Comparison of ENCODE assay signal across 1 cellular context in genomic region chr2:156896294-156896693, GRCh38.
TF ChIP-seq lines count a peak whose summit lies in the region.

No MANE protein-coding gene starts in this region.

TF ChIP-seq in GM23338, 12 proteins besides CTCF, POLR2A, EP300 and RAD21 (continued from another document):
- TF ChIP-seq REST (IDR thresholded peaks at IDR 0.05; ENCODE audit: unreplicated experiment), result no peak
- TF ChIP-seq ZNF331 (CRISPR knock-in tag; IDR thresholded peaks at IDR 0.05; ENCODE audit: low read depth), result no peak
- no peak for TF ChIP-seq STAT1 (IDR thresholded peaks at IDR 0.05; ENCODE audit: unreplicated experiment)
- TF ChIP-seq ZNF114 (CRISPR knock-in tag; IDR thresholded peaks at IDR 0.05), result no peak
- no peak for TF ChIP-seq JUNB (IDR thresholded peaks at IDR 0.05; ENCODE audit: unreplicated experiment)
- no peak for TF ChIP-seq CREB1 (CRISPR knock-in tag; IDR thresholded peaks at IDR 0.05; ENCODE audit: low read depth)
- TF ChIP-seq EZH2phosphoT487 (IDR thresholded peaks at IDR 0.05; ENCODE audit: unreplicated experiment), result no peak
- TF ChIP-seq ETS1 (IDR thresholded peaks at IDR 0.05), result no peak
- no peak for TF ChIP-seq ZNF462 (CRISPR knock-in tag; IDR thresholded peaks at IDR 0.05)
- TF ChIP-seq NANOG (IDR thresholded peaks at IDR 0.05; ENCODE audit: borderline replicate concordance), result no peak
- TF ChIP-seq POLR2AphosphoS5 (IDR thresholded peaks at IDR 0.05; ENCODE audit: low read depth), result no peak
